ENCODE assay signal across 12 cellular contexts in the genomic region with DNA sequence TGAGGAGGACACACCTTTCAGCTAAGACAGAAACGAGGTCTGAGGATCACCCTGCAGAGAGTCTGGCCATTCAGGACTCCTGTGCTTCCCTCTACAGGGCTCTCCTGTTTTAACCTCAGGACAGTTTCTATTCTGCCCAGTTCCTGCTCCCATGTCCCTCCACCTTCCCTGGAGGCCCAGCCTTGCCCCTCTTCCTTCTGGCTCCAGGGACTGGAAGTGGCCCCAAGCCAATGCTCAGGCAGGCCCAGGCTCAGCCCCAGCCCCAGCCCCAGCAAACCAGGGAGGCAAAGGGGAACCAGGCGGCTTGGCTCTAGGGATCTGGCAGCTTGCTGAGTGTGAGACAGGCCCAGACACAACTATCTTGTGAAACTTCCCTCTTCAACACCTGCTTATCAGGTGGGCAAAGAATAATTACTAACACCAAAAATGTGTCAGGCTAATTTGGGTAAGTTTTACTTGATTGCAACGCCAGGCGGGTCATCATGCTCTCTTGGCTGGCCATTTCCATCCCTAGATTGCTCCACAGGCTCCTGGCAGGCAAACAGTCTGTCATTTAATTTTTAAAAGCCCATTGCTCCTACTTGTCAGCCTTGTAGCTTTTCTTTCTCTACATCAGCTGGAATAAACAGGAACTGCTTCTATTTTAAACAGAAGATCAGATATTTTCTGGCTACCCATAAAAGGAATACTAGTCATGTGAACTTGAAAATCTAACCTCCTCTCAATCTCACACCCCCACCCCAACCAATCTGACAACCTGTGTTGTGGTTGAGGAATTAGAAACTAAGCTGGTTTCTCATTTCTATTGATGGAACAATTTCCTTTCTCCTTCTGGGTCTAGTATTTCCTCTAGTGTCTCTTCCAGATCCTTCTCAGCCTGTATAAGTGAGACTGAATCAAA. TPM values are rescaled to one million over a fixed set of nuclear protein-coding genes. Genes with fewer than 3 reads are reported as not detected.
A peak's percentile ranks its signal among the peaks of the same experiment; 100 is the strongest.
DNase-seq lines count a peak whose midpoint lies in the region; ATAC-seq and TF ChIP-seq lines count a peak whose summit lies in the region.
"Had no signal": no experiment of that assay in that cellular context is flagged by ENCODE, and none has a peak within 500 bp of the region (broad histone marks: within the 10 kb centered on the region; RNA-seq: fewer than 3 reads in every experiment).

No MANE protein-coding gene starts in this region.

- POLR2A ChIA-PET in naive thymus-derived CD4-positive, alpha-beta T cell (lab: Charles Lee) = interaction anchor here (0.6 to 1.6 kb wide), 3 partner anchors 13 to 268 kb away, joined by 3 to 9 read pairs (median 4); a partner anchor contains a TSS

- H3K36me3 ChIP-seq in naive thymus-derived CD4-positive, alpha-beta T cell (ENCODE audit: control insufficient read depth in 2 of 3, insufficient read depth in 3 of 3, low read length in 3 of 3) = peaks cover 0 to 13% (median 0%) of the 10 kb centered on the region in 3 experiments

- no peaks in the 10 kb centered on the region for H3K27me3 ChIP-seq in naive thymus-derived CD4-positive, alpha-beta T cell (ENCODE audit: control insufficient read depth in 2 of 2, insufficient read depth in 2 of 2, low read length in 2 of 2)
- no peaks in the 10 kb centered on the region for H3K27me3 ChIP-seq in dorsolateral prefrontal cortex

- H3K27me3 Mint-ChIP-seq in chondrocyte (ENCODE audit: low read depth) = no peaks in the 10 kb centered on the region
- H3K27me3 Mint-ChIP-seq in naive thymus-derived CD4-positive, alpha-beta T cell = no peaks in the 10 kb centered on the region
- H3K27me3 Mint-ChIP-seq: IgD-negative memory B cell had no signal

- H3K27ac Mint-ChIP-seq in chondrocyte (ENCODE audit: unreplicated experiment) = peak overlapping the region; percentile 38
- peak overlapping the region; percentile 15 to 96 (median 93) for H3K27ac Mint-ChIP-seq in naive thymus-derived CD4-positive, alpha-beta T cell

- no peak overlapping the region for H3K4me3 Mint-ChIP-seq in chondrocyte (ENCODE audit: unreplicated experiment)
- H3K4me3 Mint-ChIP-seq in naive thymus-derived CD4-positive, alpha-beta T cell = peak overlapping the region; percentile 45 to 88 (median 74)
- H3K4me3 Mint-ChIP-seq: IgD-negative memory B cell had no signal

- peak overlapping the region; percentile 66 for H3K27ac ChIP-seq in naive thymus-derived CD4-positive, alpha-beta T cell (ENCODE audit: low read depth, low read length)
- peak overlapping the region in 5 of 59 donors; percentile 2 to 41 (median 22) for H3K27ac ChIP-seq in dorsolateral prefrontal cortex
- H3K27ac ChIP-seq: psoas muscle had no signal

- CTCF ChIA-PET in naive thymus-derived CD4-positive, alpha-beta T cell (lab: Charles Lee) = interaction anchor here (0.7 to 1.5 kb wide), 3 partner anchors 13 to 323 kb away, joined by 3 to 5 read pairs (median 4); a partner anchor contains a TSS

- H3K4me3 ChIP-seq in naive thymus-derived CD4-positive, alpha-beta T cell (ENCODE audit: low read length) = peak overlapping the region; percentile 40
- H3K4me3 ChIP-seq in dorsolateral prefrontal cortex = no peak overlapping the region
- H3K4me3 ChIP-seq: psoas muscle had no signal

- no peak for TF ChIP-seq CTCF in chondrocyte (IDR thresholded peaks at IDR 0.05)
- TF ChIP-seq CTCF in dorsolateral prefrontal cortex (IDR thresholded peaks at IDR 0.05 in 54 of 56, conservative IDR thresholded peaks at IDR 0.05 in 2 of 56; ENCODE audit: low read depth in 1 of 56, partially characterized antibody in 56 of 56) = no peak

- H3K9me3 ChIP-seq in naive thymus-derived CD4-positive, alpha-beta T cell (ENCODE audit: control insufficient read depth in 2 of 3, low read length in 3 of 3) = no peaks in the 10 kb centered on the region
- H3K9me3 ChIP-seq: psoas muscle had no signal

- peaks cover 9% of the 10 kb centered on the region for H3K36me3 Mint-ChIP-seq in chondrocyte (ENCODE audit: low read depth)
- H3K36me3 Mint-ChIP-seq in naive thymus-derived CD4-positive, alpha-beta T cell = peaks cover 17 to 37% (median 29%) of the 10 kb centered on the region in 5 donors

- H3K4me1 ChIP-seq in naive thymus-derived CD4-positive, alpha-beta T cell (ENCODE audit: control insufficient read depth in 2 of 2, insufficient read depth in 2 of 2, low read length in 2 of 2) = peaks cover 0 to 57% of the 10 kb centered on the region in 2 donors
- H3K4me1 ChIP-seq: psoas muscle had no signal

- DNase-seq in NCI-H1105 (lab: John Stamatoyannopoulos, UW) (peak; percentile 46), chondrocyte (ENCODE audit: low spot score) (no peak), NCI-H2107 (lab: John Stamatoyannopoulos, UW) (no peak), dorsolateral prefrontal cortex (no peak)
- peak in 7 of 9 donors; percentile 38 to 62 (median 54) for DNase-seq in naive thymus-derived CD4-positive, alpha-beta T cell
- DNase-seq: activated gamma-delta T cell treated with Interleukin-2 at 50 U/mL for 16 hours, NCI-H524, psoas muscle had no signal

- ATAC-seq in GM18909 (IDR thresholded peaks at IDR 0.05; ENCODE audit: poor library complexity, unreplicated experiment) (peak; percentile 54), HG02884 (IDR thresholded peaks at IDR 0.05; ENCODE audit: unreplicated experiment) (no peak), HG03159 (IDR thresholded peaks at IDR 0.05; ENCODE audit: unreplicated experiment) (no peak)
- ATAC-seq in naive thymus-derived CD4-positive, alpha-beta T cell = peak; percentile 64
- ATAC-seq: psoas muscle had no signal

- no peaks in the 10 kb centered on the region for H3K9me3 Mint-ChIP-seq in chondrocyte (ENCODE audit: low read depth)
- H3K9me3 Mint-ChIP-seq in naive thymus-derived CD4-positive, alpha-beta T cell = peaks cover 0 to 4% (median 0%) of the 10 kb centered on the region in 11 donors

- intact Hi-C loops in naive thymus-derived CD4-positive, alpha-beta T cell (cut with micrococcal nuclease) = loop anchor here in 1 of 2 donors (1.0 kb wide), 2 partner anchors 11 to 34 kb away; no protein-coding TSS in a partner anchor
- intact Hi-C loops in dorsolateral prefrontal cortex (cut with DNase I) = no loop called here

- peaks cover 20% of the 10 kb centered on the region for H3K4me1 Mint-ChIP-seq in chondrocyte (ENCODE audit: low read depth)
- H3K4me1 Mint-ChIP-seq in naive thymus-derived CD4-positive, alpha-beta T cell = peaks cover 34 to 89% (median 79%) of the 10 kb centered on the region in 7 donors

RNA-seq across cellular contexts. Expression of a gene that starts 33.5 kb away (rescaled TPM):
- total RNA-seq in chondrocyte (not detected in 3 replicates), dorsolateral prefrontal cortex (1 to 10 TPM in 7 of 120 experiments, under 1 TPM in 9, not detected in 104; 0.17 to 4.4 (median 0.72) TPM)
- total RNA-seq in naive thymus-derived CD4-positive, alpha-beta T cell = not detected
- 1 to 10 TPM in 1 of 2 donors, under 1 TPM in 1; 0.11 to 1.3 TPM for polyA plus RNA-seq in naive thymus-derived CD4-positive, alpha-beta T cell
- total RNA-seq: psoas muscle had no signal
- polyA plus RNA-seq: IgD-negative memory B cell had no signal

RNA-seq across cellular contexts. Expression of a gene that starts 33.8 kb away (rescaled TPM):
- 25.8 to 26.7 TPM (median 25.9 TPM) in 3 replicates for total RNA-seq in chondrocyte
- 10 to 100 TPM; 18.0 to 39.8 (median 31.9) TPM for total RNA-seq in naive thymus-derived CD4-positive, alpha-beta T cell
- polyA plus RNA-seq in naive thymus-derived CD4-positive, alpha-beta T cell = 10 to 100 TPM; 17.9 to 29.6 TPM
- 10 to 100 TPM in 116 of 120 experiments, 1 to 10 TPM in 4; 7.4 to 34.5 (median 16.0) TPM for total RNA-seq in dorsolateral prefrontal cortex

Comparison
In these comparisons a context has a peak if more than half of its experiments do, and no peak if none do; other contexts are left out.
1. ATAC-seq: peak in GM18909 (single experiment) and naive thymus-derived CD4-positive, alpha-beta T cell (single experiment); none in HG02884 (single experiment) and HG03159 (single experiment).
2. DNase-seq: peak in NCI-H1105 (single experiment) and naive thymus-derived CD4-positive, alpha-beta T cell (7 of 9); none in chondrocyte (single experiment), NCI-H2107 (single experiment) and dorsolateral prefrontal cortex (0 of 10).